ENCODE assay signal across 7 cellular contexts in the genomic region with DNA sequence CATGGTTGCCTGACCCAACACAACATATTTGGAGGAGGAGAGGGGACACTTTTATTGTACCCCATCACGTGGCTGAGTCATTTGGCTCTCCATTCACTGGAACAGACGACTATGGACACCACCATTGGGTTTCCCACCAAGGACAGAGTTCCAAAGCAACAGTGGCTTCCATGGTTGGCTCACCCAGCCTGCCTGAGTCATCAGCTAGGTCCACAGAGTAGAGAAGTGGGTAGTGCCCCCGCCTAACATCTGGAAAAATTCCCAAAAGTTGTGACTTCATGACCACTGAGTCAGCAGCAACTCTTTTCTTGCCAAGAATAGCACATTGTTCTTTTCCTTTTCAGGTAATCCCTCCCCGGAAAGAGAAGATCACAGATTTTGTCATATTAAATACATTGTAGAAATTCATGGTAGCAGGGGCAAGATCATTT. TPM values are rescaled to one million over a fixed set of nuclear protein-coding genes. Genes with fewer than 3 reads are reported as not detected.
DNase-seq lines count a peak whose midpoint lies in the region; ATAC-seq and TF ChIP-seq lines count a peak whose summit lies in the region.

No MANE protein-coding gene starts in this region.

- WGBS in gastroesophageal sphincter (ENCODE audit: low coverage in 1 of 2), 2 donors = 7 to 9% methylated on average over 2 to 3 of the region's 4 CpGs

- no peaks in the 10 kb centered on the region for H3K36me3 ChIP-seq in gastroesophageal sphincter

- no peaks in the 10 kb centered on the region for H3K9me3 ChIP-seq in gastroesophageal sphincter

- TF ChIP-seq POLR2A in gastroesophageal sphincter (IDR thresholded peaks at IDR 0.05) = no peak

- H3K9me3 Mint-ChIP-seq in activated CD4-positive, alpha-beta memory T cell treated with anti-CD3 and anti-CD28 coated beads, Interleukin-2, amount 10 ng/mL, durations not matched to agents 7 days and 5 days = no peaks in the 10 kb centered on the region

- TF ChIP-seq EP300 in gastroesophageal sphincter (IDR thresholded peaks at IDR 0.05) = no peak

- peak overlapping the region in 1 of 2 donors; percentile 23 for H3K4me3 ChIP-seq in gastroesophageal sphincter

- peaks cover 73% of the 10 kb centered on the region for H3K4me1 Mint-ChIP-seq in activated CD4-positive, alpha-beta memory T cell treated with anti-CD3 and anti-CD28 coated beads, Interleukin-2, amount 10 ng/mL, durations not matched to agents 7 days and 5 days

- H3K4me1 ChIP-seq in gastroesophageal sphincter = peaks cover 0 to 54% (median 9%) of the 10 kb centered on the region in 3 donors

- H3K4me3 Mint-ChIP-seq in activated CD4-positive, alpha-beta memory T cell treated with anti-CD3 and anti-CD28 coated beads, Interleukin-2, amount 10 ng/mL, durations not matched to agents 7 days and 5 days = peak overlapping the region; percentile 28

- no peaks in the 10 kb centered on the region for H3K27me3 Mint-ChIP-seq in activated CD4-positive, alpha-beta memory T cell treated with anti-CD3 and anti-CD28 coated beads, Interleukin-2, amount 10 ng/mL, durations not matched to agents 7 days and 5 days

- CTCF ChIA-PET in activated CD4-positive, alpha-beta memory T cell treated with anti-CD3 and anti-CD28 coated beads, Interleukin-2, amount 10 ng/mL, durations not matched to agents 7 days and 5 days (lab: Charles Lee) = interaction anchor here (0.7 to 1.7 kb wide), 6 partner anchors 10 to 875 kb away, joined by 3 to 19 read pairs (median 4); partner anchors contain the start of gene XXYLT1

- POLR2A ChIA-PET in activated CD4-positive, alpha-beta memory T cell treated with anti-CD3 and anti-CD28 coated beads, Interleukin-2, amount 10 ng/mL, durations not matched to agents 7 days and 5 days (lab: Charles Lee) = interaction anchor here (1.0 to 1.3 kb wide), 2 partner anchors 8 to 275 kb away, joined by 3 to 4 read pairs; partner anchors contain the start of gene XXYLT1

- DNase-seq in HS-27A (ENCODE audit: low read depth) = peak; percentile 49
- DNase-seq in activated CD4-positive, alpha-beta memory T cell treated with anti-CD3 and anti-CD28 coated beads, Interleukin-2, amount 10 ng/mL, durations not matched to agents 7 days and 5 days = no peak
- DNase-seq in stromal cell of bone marrow (ENCODE audit: low read depth) = peak; percentile 89
- no peak for DNase-seq in hepatic stellate cell (ENCODE audit: low spot score)

- no peak for TF ChIP-seq CTCF in gastroesophageal sphincter (IDR thresholded peaks at IDR 0.05)

- H3K27ac Mint-ChIP-seq in activated CD4-positive, alpha-beta memory T cell treated with anti-CD3 and anti-CD28 coated beads, Interleukin-2, amount 10 ng/mL, durations not matched to agents 7 days and 5 days = peak overlapping the region; percentile 83

- ATAC-seq in gastroesophageal sphincter (peak; percentile 56), GM21619 (IDR thresholded peaks at IDR 0.05; ENCODE audit: unreplicated experiment) (no peak), HG02588 (IDR thresholded peaks at IDR 0.05; ENCODE audit: unreplicated experiment) (no peak)

- peaks cover 8% of the 10 kb centered on the region for H3K36me3 Mint-ChIP-seq in activated CD4-positive, alpha-beta memory T cell treated with anti-CD3 and anti-CD28 coated beads, Interleukin-2, amount 10 ng/mL, durations not matched to agents 7 days and 5 days (ENCODE audit: low read depth)

- H3K27ac ChIP-seq in gastroesophageal sphincter = peak overlapping the region; percentile 75 to 84 (median 82)

- no peaks in the 10 kb centered on the region for H3K27me3 ChIP-seq in gastroesophageal sphincter

RNA-seq across cellular contexts. Expression of gene PPP1R2, which starts 3.0 kb away (rescaled TPM):
- 10 to 100 TPM; 75.0 to 81.8 TPM for total RNA-seq in activated CD4-positive, alpha-beta memory T cell treated with anti-CD3 and anti-CD28 coated beads, Interleukin-2, amount 10 ng/mL, durations not matched to agents 7 days and 5 days
- total RNA-seq in gastroesophageal sphincter = 100 to 1,000 TPM in 1 of 4 donors, 10 to 100 TPM in 3; 63.1 to 472 (median 80.7) TPM

RNA-seq across cellular contexts. Expression of gene APOD, which starts 37.6 kb away (rescaled TPM):
- not detected for total RNA-seq in activated CD4-positive, alpha-beta memory T cell treated with anti-CD3 and anti-CD28 coated beads, Interleukin-2, amount 10 ng/mL, durations not matched to agents 7 days and 5 days
- 100 to 1,000 TPM; 123 to 541 (median 380) TPM for total RNA-seq in gastroesophageal sphincter

Comparison
In these comparisons a context has a peak if more than half of its experiments do, and no peak if none do; other contexts are left out.
1. DNase-seq: peak in HS-27A (single experiment) and stromal cell of bone marrow (single experiment); none in activated CD4-positive, alpha-beta memory T cell treated with anti-CD3 and anti-CD28 coated beads, Interleukin-2, amount 10 ng/mL, durations not matched to agents 7 days and 5 days (single experiment) and hepatic stellate cell (single experiment).
2. RNA of gene APOD, which starts 37.6 kb away (total RNA-seq): 123 to 541 TPM in gastroesophageal sphincter; not detected in activated CD4-positive, alpha-beta memory T cell treated with anti-CD3 and anti-CD28 coated beads, Interleukin-2, amount 10 ng/mL, durations not matched to agents 7 days and 5 days; every median in the first group is over 100 times any median in the second.